14 cellular contexts compared by ENCODE assay signal in genomic region chr2:216765810-216766259, GRCh38.
DNase-seq lines count a peak whose midpoint lies in the region; ATAC-seq and TF ChIP-seq lines count a peak whose summit lies in the region.
"Had no signal": no experiment of that assay in that cellular context is flagged by ENCODE, and none has a peak within 500 bp of the region (broad histone marks: within the 10 kb centered on the region; RNA-seq: fewer than 3 reads in every experiment).

No MANE protein-coding gene starts in this region.

- H3K9me3 ChIP-seq in iPS DF 6.9 (ENCODE audit: control insufficient read depth, insufficient read depth, low read length) (no peaks in the 10 kb centered on the region), stomach (no peaks in the 10 kb centered on the region), OCI-LY7 (ENCODE audit: low read length) (no peaks in the 10 kb centered on the region)

- no CpG with 5 or more reads among the region's 9 CpGs for WGBS in iPS DF 6.9 (ENCODE audit: insufficient coverage, insufficient read length)
- WGBS in stomach, 5 donors = 15 to 22% (median 20%) methylated on average over 9 of the region's 9 CpGs

- H3K27me3 ChIP-seq in iPS DF 6.9 (ENCODE audit: control insufficient read depth, insufficient read depth, low read length) (no peaks in the 10 kb centered on the region), stomach (no peaks in the 10 kb centered on the region)

- no peak overlapping the region for H3K27ac ChIP-seq in iPS DF 6.9 (ENCODE audit: low read length)
- H3K27ac ChIP-seq in stomach = peak overlapping the region in 3 of 5 donors; percentile 17 to 44 (median 32)
- no peak overlapping the region for H3K27ac ChIP-seq in OCI-LY7 (ENCODE audit: low read depth, low read length, poor library complexity, severe bottlenecking)

- H3K4me2 ChIP-seq in OCI-LY7 (ENCODE audit: low read length) = no peak overlapping the region

- H3K4me1 ChIP-seq in iPS DF 6.9 (ENCODE audit: control insufficient read depth, insufficient read depth, low read length) = peaks cover 1% of the 10 kb centered on the region; the same call in 1 of the 2 replicates
- H3K4me1 ChIP-seq in stomach = peaks cover 0 to 25% (median 8%) of the 10 kb centered on the region in 4 donors
- no peaks in the 10 kb centered on the region for H3K4me1 ChIP-seq in OCI-LY7 (ENCODE audit: insufficient read depth, low read length, poor library complexity, severe bottlenecking)

- intact Hi-C loops in stomach (cut with DNase I; ENCODE audit: low total_unique reads) = no loop called here
- intact Hi-C loops in OCI-LY7 (cut with micrococcal nuclease; ENCODE audit: unreplicated experiment) = no loop called here

- POLR2A ChIA-PET in OCI-LY7 (lab: Charles Lee) = interaction anchor here (0.6 to 1.1 kb wide), 2 partner anchors 493 to 1117 kb away, joined by 3 read pairs; no protein-coding TSS in a partner anchor

- BruUV-seq in OCI-LY7 (replicated peaks; lab: Mats Ljungman, UMichigan) = no TSS peak

- H3K36me3 ChIP-seq in iPS DF 6.9 (ENCODE audit: control insufficient read depth, insufficient read depth, low read length) (no peaks in the 10 kb centered on the region), stomach (no peaks in the 10 kb centered on the region), OCI-LY7 (ENCODE audit: insufficient read depth, low read length) (no peaks in the 10 kb centered on the region)

- H3K9me2 ChIP-seq in OCI-LY7 (ENCODE audit: insufficient read depth, low read length) = no peaks in the 10 kb centered on the region

- DNase-seq in NCI-H1092 treated with DMSO at 0.1 percent for 48 hours (lab: John Stamatoyannopoulos, UW) (peak; percentile 97), SHP77 (lab: John Stamatoyannopoulos, UW) (peak; percentile 96 to 98), iPS DF 6.9 (ENCODE audit: low read depth, low spot score) (peak; percentile 66), stomach (no peak), NOMO-1 treated with dmso at 0.1 percent for 144 hours (lab: John Stamatoyannopoulos, UW; ENCODE audit: unreplicated experiment) (no peak), NCI-H446 (lab: John Stamatoyannopoulos, UW) (no peak), OCI-LY7 (ENCODE audit: low spot score) (no peak)
- DNase-seq: activated T-cell treated with anti-CD3 and anti-CD28 coated beads for 4 hours; foreskin fibroblast; GF-D8; naive thymus-derived CD4-positive, alpha-beta T cell; NCI-H524 treated with DMSO at 0.1 percent for 48 hours; stimulated activated CD4-positive, alpha-beta T cell treated with anti-CD3 and anti-CD28 coated beads, Interleukin-1b, Interleukin-23, amount 100 ng/mL, for 48 hours had no signal

- TF ChIP-seq EP300 in stomach (IDR thresholded peaks at IDR 0.05) = no peak

- CTCF ChIA-PET in OCI-LY7 (lab: Charles Lee; ENCODE audit: unreplicated experiment) = interaction anchor here (0.6 kb wide), 1 partner anchor 84 kb away, joined by 3 read pairs; no protein-coding TSS in a partner anchor

- H4K20me1 ChIP-seq in OCI-LY7 (ENCODE audit: insufficient read depth, low read length) = no peaks in the 10 kb centered on the region

- ATAC-seq in GM19395 (IDR thresholded peaks at IDR 0.05; ENCODE audit: unreplicated experiment) = no peak
- ATAC-seq: naive thymus-derived CD4-positive, alpha-beta T cell had no signal

- H3K79me2 ChIP-seq in OCI-LY7 (ENCODE audit: insufficient read depth, low read depth, low read length) = no peaks in the 10 kb centered on the region

- no peak for TF ChIP-seq POLR2A in stomach (IDR thresholded peaks at IDR 0.05)

- no peak for TF ChIP-seq CTCF in stomach (IDR thresholded peaks at IDR 0.05)
- TF ChIP-seq CTCF in OCI-LY7 (conservative IDR thresholded peaks at IDR 0.05; ENCODE audit: low read length) = no peak

- no peak overlapping the region for H2AFZ ChIP-seq in OCI-LY7 (ENCODE audit: low read length)

- H3K4me3 ChIP-seq in iPS DF 6.9 (ENCODE audit: low read length) (no peak overlapping the region), stomach (no peak overlapping the region), OCI-LY7 (ENCODE audit: low read depth, low read length, poor library complexity, severe bottlenecking) (no peak overlapping the region)

Comparison
In these comparisons a context has a peak if more than half of its experiments do, and no peak if none do; other contexts are left out.
1. DNase-seq: peak in NCI-H1092 treated with DMSO at 0.1 percent for 48 hours (single experiment), SHP77 (2 of 2) and iPS DF 6.9 (single experiment); none in stomach (single experiment), NOMO-1 treated with dmso at 0.1 percent for 144 hours (single experiment), NCI-H446 (0 of 2) and OCI-LY7 (single experiment).
2. H3K27ac ChIP-seq: peak in stomach (3 of 5); none in iPS DF 6.9 (single experiment) and OCI-LY7 (single experiment).